Comparison of ENCODE assay signal across 2 cellular contexts in the genomic region with DNA sequence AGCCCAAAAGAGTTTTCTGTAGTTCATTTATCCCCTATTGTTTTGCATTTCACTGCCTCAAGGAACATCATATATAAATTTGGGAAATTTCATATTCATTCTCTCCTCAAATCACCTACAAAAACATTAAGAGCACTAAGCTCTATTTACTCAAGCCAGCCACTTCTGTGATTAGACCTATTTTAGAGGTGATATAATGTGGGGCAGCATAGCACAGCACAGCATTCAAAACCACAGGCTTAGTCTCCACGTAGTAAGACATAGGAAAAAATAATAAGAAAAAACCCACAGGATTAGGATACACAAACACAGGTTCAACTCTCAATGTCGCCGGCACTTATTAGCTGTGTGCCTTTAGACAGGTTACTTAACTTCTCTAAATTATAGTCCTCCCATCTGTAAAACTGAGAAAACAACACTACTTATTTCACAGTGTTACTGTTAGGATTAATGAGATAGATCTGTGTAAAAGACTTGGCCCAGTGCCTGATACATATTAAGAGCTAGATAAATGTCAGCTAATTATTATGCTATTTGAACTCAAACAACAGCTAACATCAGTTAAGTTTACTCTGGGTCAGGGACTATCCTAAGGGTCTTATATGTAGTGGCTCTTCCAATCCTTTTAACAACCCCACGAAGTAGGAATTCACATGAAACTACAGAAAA.
TF ChIP-seq lines count a peak whose summit lies in the region.

No MANE protein-coding gene starts in this region.

TF ChIP-seq in GM23338, 12 proteins besides CTCF, POLR2A, EP300 and RAD21:
- no peak for TF ChIP-seq JUNB (IDR thresholded peaks at IDR 0.05; ENCODE audit: unreplicated experiment)
- TF ChIP-seq STAT1 (IDR thresholded peaks at IDR 0.05; ENCODE audit: unreplicated experiment) = no peak
- no peak for TF ChIP-seq NANOG (IDR thresholded peaks at IDR 0.05; ENCODE audit: borderline replicate concordance)
- no peak for TF ChIP-seq ZNF114 (CRISPR knock-in tag; IDR thresholded peaks at IDR 0.05)
- TF ChIP-seq, protein P1, sequence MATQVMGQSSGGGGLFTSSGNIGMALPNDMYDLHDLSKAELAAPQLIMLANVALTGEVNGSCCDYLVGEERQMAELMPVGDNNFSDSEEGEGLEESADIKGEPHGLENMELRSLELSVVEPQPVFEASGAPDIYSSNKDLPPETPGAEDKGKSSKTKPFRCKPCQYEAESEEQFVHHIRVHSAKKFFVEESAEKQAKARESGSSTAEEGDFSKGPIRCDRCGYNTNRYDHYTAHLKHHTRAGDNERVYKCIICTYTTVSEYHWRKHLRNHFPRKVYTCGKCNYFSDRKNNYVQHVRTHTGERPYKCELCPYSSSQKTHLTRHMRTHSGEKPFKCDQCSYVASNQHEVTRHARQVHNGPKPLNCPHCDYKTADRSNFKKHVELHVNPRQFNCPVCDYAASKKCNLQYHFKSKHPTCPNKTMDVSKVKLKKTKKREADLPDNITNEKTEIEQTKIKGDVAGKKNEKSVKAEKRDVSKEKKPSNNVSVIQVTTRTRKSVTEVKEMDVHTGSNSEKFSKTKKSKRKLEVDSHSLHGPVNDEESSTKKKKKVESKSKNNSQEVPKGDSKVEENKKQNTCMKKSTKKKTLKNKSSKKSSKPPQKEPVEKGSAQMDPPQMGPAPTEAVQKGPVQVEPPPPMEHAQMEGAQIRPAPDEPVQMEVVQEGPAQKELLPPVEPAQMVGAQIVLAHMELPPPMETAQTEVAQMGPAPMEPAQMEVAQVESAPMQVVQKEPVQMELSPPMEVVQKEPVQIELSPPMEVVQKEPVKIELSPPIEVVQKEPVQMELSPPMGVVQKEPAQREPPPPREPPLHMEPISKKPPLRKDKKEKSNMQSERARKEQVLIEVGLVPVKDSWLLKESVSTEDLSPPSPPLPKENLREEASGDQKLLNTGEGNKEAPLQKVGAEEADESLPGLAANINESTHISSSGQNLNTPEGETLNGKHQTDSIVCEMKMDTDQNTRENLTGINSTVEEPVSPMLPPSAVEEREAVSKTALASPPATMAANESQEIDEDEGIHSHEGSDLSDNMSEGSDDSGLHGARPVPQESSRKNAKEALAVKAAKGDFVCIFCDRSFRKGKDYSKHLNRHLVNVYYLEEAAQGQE (IDR thresholded peaks at IDR 0.05; ENCODE audit: unreplicated experiment) = no peak
- TF ChIP-seq, protein P2, sequence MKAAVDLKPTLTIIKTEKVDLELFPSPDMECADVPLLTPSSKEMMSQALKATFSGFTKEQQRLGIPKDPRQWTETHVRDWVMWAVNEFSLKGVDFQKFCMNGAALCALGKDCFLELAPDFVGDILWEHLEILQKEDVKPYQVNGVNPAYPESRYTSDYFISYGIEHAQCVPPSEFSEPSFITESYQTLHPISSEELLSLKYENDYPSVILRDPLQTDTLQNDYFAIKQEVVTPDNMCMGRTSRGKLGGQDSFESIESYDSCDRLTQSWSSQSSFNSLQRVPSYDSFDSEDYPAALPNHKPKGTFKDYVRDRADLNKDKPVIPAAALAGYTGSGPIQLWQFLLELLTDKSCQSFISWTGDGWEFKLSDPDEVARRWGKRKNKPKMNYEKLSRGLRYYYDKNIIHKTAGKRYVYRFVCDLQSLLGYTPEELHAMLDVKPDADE (IDR thresholded peaks at IDR 0.05) = no peak
- no peak for TF ChIP-seq ZNF331 (CRISPR knock-in tag; IDR thresholded peaks at IDR 0.05; ENCODE audit: low read depth)
- TF ChIP-seq EZH2 (IDR thresholded peaks at IDR 0.05; ENCODE audit: low read depth, unreplicated experiment) = no peak
- no peak for TF ChIP-seq EZH2phosphoT487 (IDR thresholded peaks at IDR 0.05; ENCODE audit: unreplicated experiment)

TF ChIP-seq in HepG2, 621 proteins besides CTCF, POLR2A, EP300 and RAD21:
- TF ChIP-seq GTF2F1 (IDR thresholded peaks at IDR 0.05; ENCODE audit: low read length) (no peak), ZNF337 (CRISPR knock-in tag; IDR thresholded peaks at IDR 0.05; ENCODE audit: borderline replicate concordance, low read depth) (no peak), TOPORS (CRISPR knock-in tag; IDR thresholded peaks at IDR 0.05) (no peak), SMAD1 (CRISPR knock-in tag; IDR thresholded peaks at IDR 0.05; ENCODE audit: borderline replicate concordance, low read depth) (no peak), MLLT10 (CRISPR knock-in tag; IDR thresholded peaks at IDR 0.05) (no peak), NFYB (CRISPR knock-in tag; IDR thresholded peaks at IDR 0.05) (no peak), ZNF737 (CRISPR knock-in tag; IDR thresholded peaks at IDR 0.05; ENCODE audit: borderline replicate concordance) (no peak), CBX5 (CRISPR knock-in tag; IDR thresholded peaks at IDR 0.05; ENCODE audit: borderline replicate concordance) (no peak), SP2 (CRISPR knock-in tag; IDR thresholded peaks at IDR 0.05) (no peak), ZC3H13 (CRISPR knock-in tag; IDR thresholded peaks at IDR 0.05) (no peak), ZNF205 (CRISPR knock-in tag; IDR thresholded peaks at IDR 0.05) (no peak), FOXJ3 (CRISPR knock-in tag; IDR thresholded peaks at IDR 0.05; ENCODE audit: borderline replicate concordance) (no peak), ZNF563 (CRISPR knock-in tag; IDR thresholded peaks at IDR 0.05) (no peak)
- TF ChIP-seq, protein P3, sequence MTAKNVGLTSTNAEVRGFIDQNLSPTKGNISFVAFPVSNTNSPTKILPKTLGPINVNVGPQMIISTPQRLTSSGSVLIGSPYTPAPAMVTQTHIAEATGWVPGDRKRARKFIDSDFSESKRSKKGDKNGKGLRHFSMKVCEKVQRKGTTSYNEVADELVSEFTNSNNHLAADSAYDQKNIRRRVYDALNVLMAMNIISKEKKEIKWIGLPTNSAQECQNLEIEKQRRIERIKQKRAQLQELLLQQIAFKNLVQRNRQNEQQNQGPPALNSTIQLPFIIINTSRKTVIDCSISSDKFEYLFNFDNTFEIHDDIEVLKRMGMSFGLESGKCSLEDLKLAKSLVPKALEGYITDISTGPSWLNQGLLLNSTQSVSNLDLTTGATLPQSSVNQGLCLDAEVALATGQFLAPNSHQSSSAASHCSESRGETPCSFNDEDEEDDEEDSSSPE (CRISPR knock-in tag; IDR thresholded peaks at IDR 0.05) = no peak
- TF ChIP-seq, protein P4, sequence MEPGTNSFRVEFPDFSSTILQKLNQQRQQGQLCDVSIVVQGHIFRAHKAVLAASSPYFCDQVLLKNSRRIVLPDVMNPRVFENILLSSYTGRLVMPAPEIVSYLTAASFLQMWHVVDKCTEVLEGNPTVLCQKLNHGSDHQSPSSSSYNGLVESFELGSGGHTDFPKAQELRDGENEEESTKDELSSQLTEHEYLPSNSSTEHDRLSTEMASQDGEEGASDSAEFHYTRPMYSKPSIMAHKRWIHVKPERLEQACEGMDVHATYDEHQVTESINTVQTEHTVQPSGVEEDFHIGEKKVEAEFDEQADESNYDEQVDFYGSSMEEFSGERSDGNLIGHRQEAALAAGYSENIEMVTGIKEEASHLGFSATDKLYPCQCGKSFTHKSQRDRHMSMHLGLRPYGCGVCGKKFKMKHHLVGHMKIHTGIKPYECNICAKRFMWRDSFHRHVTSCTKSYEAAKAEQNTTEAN (CRISPR knock-in tag; conservative IDR thresholded peaks at IDR 0.05) = no peak
- TF ChIP-seq, protein P5, sequence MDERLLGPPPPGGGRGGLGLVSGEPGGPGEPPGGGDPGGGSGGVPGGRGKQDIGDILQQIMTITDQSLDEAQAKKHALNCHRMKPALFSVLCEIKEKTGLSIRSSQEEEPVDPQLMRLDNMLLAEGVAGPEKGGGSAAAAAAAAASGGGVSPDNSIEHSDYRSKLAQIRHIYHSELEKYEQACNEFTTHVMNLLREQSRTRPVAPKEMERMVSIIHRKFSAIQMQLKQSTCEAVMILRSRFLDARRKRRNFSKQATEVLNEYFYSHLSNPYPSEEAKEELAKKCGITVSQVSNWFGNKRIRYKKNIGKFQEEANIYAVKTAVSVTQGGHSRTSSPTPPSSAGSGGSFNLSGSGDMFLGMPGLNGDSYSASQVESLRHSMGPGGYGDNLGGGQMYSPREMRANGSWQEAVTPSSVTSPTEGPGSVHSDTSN (CRISPR knock-in tag; IDR thresholded peaks at IDR 0.05) = no peak
- TF ChIP-seq, protein P6, sequence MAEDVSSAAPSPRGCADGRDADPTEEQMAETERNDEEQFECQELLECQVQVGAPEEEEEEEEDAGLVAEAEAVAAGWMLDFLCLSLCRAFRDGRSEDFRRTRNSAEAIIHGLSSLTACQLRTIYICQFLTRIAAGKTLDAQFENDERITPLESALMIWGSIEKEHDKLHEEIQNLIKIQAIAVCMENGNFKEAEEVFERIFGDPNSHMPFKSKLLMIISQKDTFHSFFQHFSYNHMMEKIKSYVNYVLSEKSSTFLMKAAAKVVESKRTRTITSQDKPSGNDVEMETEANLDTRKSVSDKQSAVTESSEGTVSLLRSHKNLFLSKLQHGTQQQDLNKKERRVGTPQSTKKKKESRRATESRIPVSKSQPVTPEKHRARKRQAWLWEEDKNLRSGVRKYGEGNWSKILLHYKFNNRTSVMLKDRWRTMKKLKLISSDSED (CRISPR knock-in tag; IDR thresholded peaks at IDR 0.05) = no peak
